ENCODE assay signal across 8 cellular contexts in genomic region chr9:113219972-113220371, GRCh38. TPM values are rescaled to one million over a fixed set of nuclear protein-coding genes. Genes with fewer than 3 reads are reported as not detected.
A peak's percentile ranks its signal among the peaks of the same experiment; 100 is the strongest.
DNase-seq lines count a peak whose midpoint lies in the region; ATAC-seq and TF ChIP-seq lines count a peak whose summit lies in the region.

No MANE protein-coding gene starts in this region.

- peaks cover 32 to 57% (median 43%) of the 10 kb centered on the region in 4 donors for H3K4me1 ChIP-seq in upper lobe of left lung

- ATAC-seq in GM19455 (IDR thresholded peaks at IDR 0.05; ENCODE audit: unreplicated experiment) (peak; percentile 50), HG03520 (IDR thresholded peaks at IDR 0.05; ENCODE audit: unreplicated experiment) (peak; percentile 53), upper lobe of left lung (ENCODE audit: low FRiP score in 2 of 2) (no peak)

- intact Hi-C loops in activated T-helper 2 cell treated with anti-CD3 and anti-CD28 coated beads, Interferon-gamma antibody, Interleukin-2, Interleukin-4, amounts not matched to agents 10 μg/mL and 5 μg/mL and 100 μg/mL, durations not matched to agents 14 hours and 24 hours and 36 hours (cut with micrococcal nuclease), result loop anchor here (1.0 to 5.0 kb wide), 6 partner anchors 49 to 733 kb away; partner anchors contain the start of genes ALAD, C9orf43, KIAA1958 and POLE3

- no peaks in the 10 kb centered on the region for H3K27me3 Mint-ChIP-seq in activated T-helper 2 cell treated with anti-CD3 and anti-CD28 coated beads, Interferon-gamma antibody, Interleukin-2, Interleukin-4, amounts not matched to agents 10 μg/mL and 5 μg/mL and 100 μg/mL, durations not matched to agents 14 hours and 24 hours and 36 hours (ENCODE audit: low read depth)

- H3K27ac Mint-ChIP-seq in activated T-helper 2 cell treated with anti-CD3 and anti-CD28 coated beads, Interferon-gamma antibody, Interleukin-2, Interleukin-4, amounts not matched to agents 10 μg/mL and 5 μg/mL and 100 μg/mL, durations not matched to agents 14 hours and 24 hours and 36 hours, result peak overlapping the region; percentile 78

- TF ChIP-seq EP300 in upper lobe of left lung (IDR thresholded peaks at IDR 0.05), result no peak

- H3K36me3 Mint-ChIP-seq in activated T-helper 2 cell treated with anti-CD3 and anti-CD28 coated beads, Interferon-gamma antibody, Interleukin-2, Interleukin-4, amounts not matched to agents 10 μg/mL and 5 μg/mL and 100 μg/mL, durations not matched to agents 14 hours and 24 hours and 36 hours (ENCODE audit: low read depth), result peaks cover 32% of the 10 kb centered on the region

- 28 to 38% methylated on average over 1 of the region's 1 CpG for WGBS in upper lobe of left lung, 2 donors

- peak overlapping the region; percentile 88 to 95 (median 91) for H3K27ac ChIP-seq in upper lobe of left lung

- DNase-seq in Daoy (ENCODE audit: low read depth) (peak; percentile 46), kidney tubule cell (ENCODE audit: low spot score) (peak; percentile 73), upper lobe of left lung (no peak), GDM1 (lab: John Stamatoyannopoulos, UW) (no peak), DMS114 treated with DMSO at 0.1 percent for 48 hours (lab: John Stamatoyannopoulos, UW; ENCODE audit: unreplicated experiment) (no peak)
- no peak for DNase-seq in activated T-helper 2 cell treated with anti-CD3 and anti-CD28 coated beads, Interferon-gamma antibody, Interleukin-2, Interleukin-4, amounts not matched to agents 10 μg/mL and 5 μg/mL and 100 μg/mL, durations not matched to agents 14 hours and 24 hours and 36 hours (ENCODE audit: low spot score)

- peak overlapping the region; percentile 92 for H3K4me3 Mint-ChIP-seq in activated T-helper 2 cell treated with anti-CD3 and anti-CD28 coated beads, Interferon-gamma antibody, Interleukin-2, Interleukin-4, amounts not matched to agents 10 μg/mL and 5 μg/mL and 100 μg/mL, durations not matched to agents 14 hours and 24 hours and 36 hours (ENCODE audit: low read depth)

- H3K4me1 Mint-ChIP-seq in activated T-helper 2 cell treated with anti-CD3 and anti-CD28 coated beads, Interferon-gamma antibody, Interleukin-2, Interleukin-4, amounts not matched to agents 10 μg/mL and 5 μg/mL and 100 μg/mL, durations not matched to agents 14 hours and 24 hours and 36 hours (ENCODE audit: low read depth), result peaks cover 46% of the 10 kb centered on the region

- H3K9me3 Mint-ChIP-seq in activated T-helper 2 cell treated with anti-CD3 and anti-CD28 coated beads, Interferon-gamma antibody, Interleukin-2, Interleukin-4, amounts not matched to agents 10 μg/mL and 5 μg/mL and 100 μg/mL, durations not matched to agents 14 hours and 24 hours and 36 hours, result no peaks in the 10 kb centered on the region

- H3K27me3 ChIP-seq in upper lobe of left lung, result no peaks in the 10 kb centered on the region

- peaks cover 0 to 4% (median 0%) of the 10 kb centered on the region in 4 donors for H3K36me3 ChIP-seq in upper lobe of left lung

- H3K4me3 ChIP-seq in upper lobe of left lung, result peak overlapping the region in 3 of 4 donors; percentile 84 to 88 (median 85)

- no peak for TF ChIP-seq POLR2A in upper lobe of left lung (IDR thresholded peaks at IDR 0.05)

- no peak for TF ChIP-seq CTCF in upper lobe of left lung (IDR thresholded peaks at IDR 0.05)

- H3K9me3 ChIP-seq in upper lobe of left lung, result no peaks in the 10 kb centered on the region

RNA-seq across cellular contexts. Expression of gene FKBP15, which starts 1.1 kb away (rescaled TPM):
- total RNA-seq in Daoy (2014; rRNA removed; shearing (Covaris generic)), result 19.9 and 24.1 TPM in 2 replicates
- total RNA-seq in activated T-helper 2 cell treated with anti-CD3 and anti-CD28 coated beads, Interferon-gamma antibody, Interleukin-2, Interleukin-4, amounts not matched to agents 10 μg/mL and 5 μg/mL and 100 μg/mL, durations not matched to agents 14 hours and 24 hours and 36 hours, result 39.6 and 40.4 TPM in 2 replicates
- total RNA-seq in upper lobe of left lung, result 10 to 100 TPM; 36.5 to 72.3 (median 50.0) TPM

RNA-seq across cellular contexts. Expression of gene SLC31A1, which starts 1.4 kb away (rescaled TPM):
- 12.0 and 13.4 TPM in 2 replicates for total RNA-seq in Daoy (2014; rRNA removed; shearing (Covaris generic))
- total RNA-seq in activated T-helper 2 cell treated with anti-CD3 and anti-CD28 coated beads, Interferon-gamma antibody, Interleukin-2, Interleukin-4, amounts not matched to agents 10 μg/mL and 5 μg/mL and 100 μg/mL, durations not matched to agents 14 hours and 24 hours and 36 hours, result 18.0 and 20.0 TPM in 2 replicates
- total RNA-seq in upper lobe of left lung, result 10 to 100 TPM; 10.5 to 44.7 (median 28.5) TPM

RNA-seq across cellular contexts. Expression of gene CDC26, which starts 55.4 kb away (rescaled TPM):
- total RNA-seq in Daoy (2014; rRNA removed; shearing (Covaris generic)), result 120 and 179 TPM in 2 replicates
- 50.2 and 51.2 TPM in 2 replicates for total RNA-seq in activated T-helper 2 cell treated with anti-CD3 and anti-CD28 coated beads, Interferon-gamma antibody, Interleukin-2, Interleukin-4, amounts not matched to agents 10 μg/mL and 5 μg/mL and 100 μg/mL, durations not matched to agents 14 hours and 24 hours and 36 hours
- total RNA-seq in upper lobe of left lung, result 10 to 100 TPM; 17.7 to 41.9 (median 28.4) TPM

RNA-seq across cellular contexts. Expression of gene PRPF4, which starts 55.5 kb away (rescaled TPM):
- 116 and 125 TPM in 2 replicates for total RNA-seq in Daoy (2014; rRNA removed; shearing (Covaris generic))
- 57.3 and 61.0 TPM in 2 replicates for total RNA-seq in activated T-helper 2 cell treated with anti-CD3 and anti-CD28 coated beads, Interferon-gamma antibody, Interleukin-2, Interleukin-4, amounts not matched to agents 10 μg/mL and 5 μg/mL and 100 μg/mL, durations not matched to agents 14 hours and 24 hours and 36 hours
- total RNA-seq in upper lobe of left lung, result 10 to 100 TPM in 5 of 6 donors, 1 to 10 TPM in 1; 7.1 to 18.2 (median 15.0) TPM

Comparison
In these comparisons a context has a peak if more than half of its experiments do, and no peak if none do; other contexts are left out.
1. DNase-seq: peak in Daoy (single experiment) and kidney tubule cell (single experiment); none in activated T-helper 2 cell treated with anti-CD3 and anti-CD28 coated beads, Interferon-gamma antibody, Interleukin-2, Interleukin-4, amounts not matched to agents 10 μg/mL and 5 μg/mL and 100 μg/mL, durations not matched to agents 14 hours and 24 hours and 36 hours (single experiment), upper lobe of left lung (0 of 2), GDM1 (single experiment) and DMS114 treated with DMSO at 0.1 percent for 48 hours (single experiment).
2. ATAC-seq: peak in GM19455 (single experiment) and HG03520 (single experiment); none in upper lobe of left lung (0 of 2).